ENCODE assay signal across 1 cellular context in genomic region chr19:57362419-57362818, GRCh38.
TF ChIP-seq lines count a peak whose summit lies in the region.

No MANE protein-coding gene starts in this region.

TF ChIP-seq in IMR-90, 13 proteins besides CTCF, POLR2A, EP300 and RAD21:
- TF ChIP-seq, protein P1, sequence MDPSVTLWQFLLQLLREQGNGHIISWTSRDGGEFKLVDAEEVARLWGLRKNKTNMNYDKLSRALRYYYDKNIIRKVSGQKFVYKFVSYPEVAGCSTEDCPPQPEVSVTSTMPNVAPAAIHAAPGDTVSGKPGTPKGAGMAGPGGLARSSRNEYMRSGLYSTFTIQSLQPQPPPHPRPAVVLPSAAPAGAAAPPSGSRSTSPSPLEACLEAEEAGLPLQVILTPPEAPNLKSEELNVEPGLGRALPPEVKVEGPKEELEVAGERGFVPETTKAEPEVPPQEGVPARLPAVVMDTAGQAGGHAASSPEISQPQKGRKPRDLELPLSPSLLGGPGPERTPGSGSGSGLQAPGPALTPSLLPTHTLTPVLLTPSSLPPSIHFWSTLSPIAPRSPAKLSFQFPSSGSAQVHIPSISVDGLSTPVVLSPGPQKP (IDR thresholded peaks at IDR 0.05; ENCODE audit: borderline replicate concordance, low read depth, low read length): no peak
- TF ChIP-seq RFX5 (IDR thresholded peaks at IDR 0.05; ENCODE audit: low read depth, low read length) (no peak), USF2 (IDR thresholded peaks at IDR 0.05; ENCODE audit: low read depth, low read length) (no peak), CHD1 (IDR thresholded peaks at IDR 0.05; ENCODE audit: low read depth, low read length) (no peak), MXI1 (IDR thresholded peaks at IDR 0.05; ENCODE audit: borderline replicate concordance, low read depth, low read length) (no peak), SMC3 (IDR thresholded peaks at IDR 0.05; ENCODE audit: low read depth, low read length) (no peak), NFE2L2 (IDR thresholded peaks at IDR 0.05; ENCODE audit: low read depth, low read length) (no peak), FOS (IDR thresholded peaks at IDR 0.05; ENCODE audit: low read depth, low read length) (no peak)
